Comparison of ENCODE assay signal across 9 cellular contexts in the genomic region with DNA sequence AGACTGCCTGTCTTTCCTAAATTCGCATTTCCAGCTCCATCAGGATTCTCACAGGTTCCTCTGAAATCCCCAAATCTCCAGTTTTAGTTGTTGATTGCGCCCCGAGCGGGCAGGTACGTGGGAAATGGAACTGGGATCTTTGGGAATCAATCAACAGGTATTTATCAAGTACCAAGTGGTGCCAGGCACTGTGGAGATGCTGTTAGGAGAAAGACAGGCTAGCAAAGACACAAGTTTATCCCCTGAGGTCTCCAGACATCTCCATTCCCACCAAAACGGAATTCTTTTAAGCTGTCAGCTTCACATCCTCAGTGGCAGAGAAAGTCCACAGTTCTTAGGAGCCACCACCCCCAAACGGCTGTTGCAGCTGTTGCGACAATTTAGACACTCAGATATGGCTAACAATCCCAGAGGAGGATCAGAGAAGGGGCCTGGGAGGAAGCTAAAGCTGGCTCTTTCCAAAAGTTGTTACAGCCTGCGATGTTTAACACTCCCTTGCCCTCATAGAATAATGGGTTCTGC. TPM values are rescaled to one million over a fixed set of nuclear protein-coding genes. Genes with fewer than 3 reads are reported as not detected.
DNase-seq lines count a peak whose midpoint lies in the region; ATAC-seq, FAIRE-seq and TF ChIP-seq lines count a peak whose summit lies in the region.
"Had no signal": no experiment of that assay in that cellular context is flagged by ENCODE, and none has a peak within 500 bp of the region (broad histone marks: within the 10 kb centered on the region; RNA-seq: fewer than 3 reads in every experiment).

No MANE protein-coding gene starts in this region.

- peak overlapping the region; percentile 100 for H3K4me3 Mint-ChIP-seq in stimulated activated naive CD8-positive, alpha-beta T cell treated with anti-CD3 and anti-CD28 coated beads, Interleukin-15, Interleukin-2, amounts not matched to agents 100 ng/mL and 50 ng/mL, for 24 hours
- H3K4me3 Mint-ChIP-seq in nephron: peak overlapping the region; percentile 89 to 91 (median 90)

- no peak overlapping the region for H3K23ac ChIP-seq in H1 (ENCODE audit: insufficient read length)

- H3K9me3 Mint-ChIP-seq in stimulated activated naive CD8-positive, alpha-beta T cell treated with anti-CD3 and anti-CD28 coated beads, Interleukin-15, Interleukin-2, amounts not matched to agents 100 ng/mL and 50 ng/mL, for 24 hours: no peaks in the 10 kb centered on the region
- H3K9me3 Mint-ChIP-seq in nephron: no peaks in the 10 kb centered on the region

- H2AK5ac ChIP-seq in H1 (ENCODE audit: low read depth, low read length): no peak overlapping the region

- TF ChIP-seq CTCF in H1 (IDR thresholded peaks at IDR 0.05; ENCODE audit: control extremely low read depth in 1 of 3, insufficient read depth in 1 of 3, low read depth in 1 of 3, low read length in 3 of 3) (no peak), nephron (IDR thresholded peaks at IDR 0.05; ENCODE audit: unreplicated experiment in 3 of 3) (no peak)

- H2BK120ac ChIP-seq in H1 (replicated peaks; ENCODE audit: low read depth, low read length): peak overlapping the region; percentile 17

- peaks cover 9% of the 10 kb centered on the region for H3K23me2 ChIP-seq in H1 (ENCODE audit: low read depth, low read length)

- H3K14ac ChIP-seq in H1 (ENCODE audit: insufficient read length): no peak overlapping the region

- H3K36me3 ChIP-seq in H1 (ENCODE audit: control insufficient read depth in 2 of 4, insufficient read depth in 4 of 4, low read length in 3 of 4): peaks cover under 1 to 12% (median under 1%) of the 10 kb centered on the region in 4 experiments; a peak in 4 of 8 replicates

- FAIRE-seq in H1 (lab: Jason Lieb, UNC): no peak
- FAIRE-seq: TTC549 had no signal

- no peak overlapping the region for H2BK20ac ChIP-seq in H1 (ENCODE audit: low read length)

- DNase-seq in stimulated activated naive CD8-positive, alpha-beta T cell treated with anti-CD3 and anti-CD28 coated beads, Interleukin-15, Interleukin-2, amounts not matched to agents 100 U/mL and 50 U/mL, for 24 hours: no peak
- no peak for DNase-seq in H1 (ENCODE audit: low read depth in 1 of 2, low spot score in 2 of 2)
- DNase-seq in NCI-H1105 treated with DMSO at 0.1 percent for 48 hours (lab: John Stamatoyannopoulos, UW): no peak
- no peak for DNase-seq in effector CD4-positive, alpha-beta T cell
- no peak for DNase-seq in NK-92 treated with Interleukin-12 subunit alpha and Interleukin-12 subunit beta, amount 100 ng/mL, for 24 hours (lab: John Stamatoyannopoulos, UW)

- TF ChIP-seq POLR2A in H1 (IDR thresholded peaks at IDR 0.05; ENCODE audit: control extremely low read depth in 1 of 2, low read depth in 2 of 2, low read length in 2 of 2): no peak

- peaks cover 41% of the 10 kb centered on the region for H3K4me1 Mint-ChIP-seq in stimulated activated naive CD8-positive, alpha-beta T cell treated with anti-CD3 and anti-CD28 coated beads, Interleukin-15, Interleukin-2, amounts not matched to agents 100 ng/mL and 50 ng/mL, for 24 hours (ENCODE audit: low read depth)
- H3K4me1 Mint-ChIP-seq in nephron: peaks cover 45% of the 10 kb centered on the region

- peaks cover 2 to 16% (median 7%) of the 10 kb centered on the region in 4 experiments; a peak in 6 of 7 replicates for H3K4me1 ChIP-seq in H1 (replicated peaks in 1 of 4; ENCODE audit: control insufficient read depth in 3 of 4, insufficient read depth in 4 of 4, low read length in 3 of 4)

- peaks cover 25% of the 10 kb centered on the region for H3K36me3 Mint-ChIP-seq in stimulated activated naive CD8-positive, alpha-beta T cell treated with anti-CD3 and anti-CD28 coated beads, Interleukin-15, Interleukin-2, amounts not matched to agents 100 ng/mL and 50 ng/mL, for 24 hours (ENCODE audit: low read depth)
- peaks cover 15% of the 10 kb centered on the region for H3K36me3 Mint-ChIP-seq in nephron (ENCODE audit: low read depth)

- no peak overlapping the region for H3K27ac Mint-ChIP-seq in stimulated activated naive CD8-positive, alpha-beta T cell treated with anti-CD3 and anti-CD28 coated beads, Interleukin-15, Interleukin-2, amounts not matched to agents 100 ng/mL and 50 ng/mL, for 24 hours
- peak overlapping the region; percentile 98 to 99 (median 99) for H3K27ac Mint-ChIP-seq in nephron

- peak overlapping the region; percentile 93 for H2AFZ ChIP-seq in H1 (ENCODE audit: low read length)

- peak overlapping the region; percentile 77; the same call in 1 of the 2 replicates for H3K27ac ChIP-seq in H1 (ENCODE audit: low read depth, low read length)

- no peaks in the 10 kb centered on the region for H3K27me3 ChIP-seq in H1 (replicated peaks in 1 of 4; ENCODE audit: control insufficient read depth in 3 of 4, extremely low read depth in 1 of 4, insufficient read depth in 3 of 4, low read length in 3 of 4)

- no peaks in the 10 kb centered on the region for H3K9me3 ChIP-seq in H1 (ENCODE audit: insufficient read depth in 2 of 2, low read depth in 1 of 2, low read length in 1 of 2)

- peak overlapping the region; percentile 75 to 91 for H3K4me2 ChIP-seq in H1 (ENCODE audit: insufficient read depth in 1 of 2, low read depth in 2 of 2, low read length in 2 of 2)

- peaks cover 24% of the 10 kb centered on the region for H3K27me3 Mint-ChIP-seq in stimulated activated naive CD8-positive, alpha-beta T cell treated with anti-CD3 and anti-CD28 coated beads, Interleukin-15, Interleukin-2, amounts not matched to agents 100 ng/mL and 50 ng/mL, for 24 hours
- H3K27me3 Mint-ChIP-seq in nephron (ENCODE audit: low read depth): no peaks in the 10 kb centered on the region

- H3K79me1 ChIP-seq in H1 (ENCODE audit: low read depth, low read length): peaks cover 4% of the 10 kb centered on the region

- no peak overlapping the region for H2BK15ac ChIP-seq in H1 (ENCODE audit: low read length)

- H3K4ac ChIP-seq in H1 (replicated peaks; ENCODE audit: insufficient read length, low read depth, low read length): no peak overlapping the region

- H4K5ac ChIP-seq in H1 (ENCODE audit: insufficient read length, low read depth, low read length): no peak overlapping the region

- peak overlapping the region; percentile 34 to 74 (median 57) for H3K9ac ChIP-seq in H1 (replicated peaks in 1 of 4; ENCODE audit: extremely low read depth in 1 of 4, low read depth in 3 of 4, low read length in 3 of 4)

- peak overlapping the region; percentile 54; the same call in 1 of the 2 replicates for H2BK5ac ChIP-seq in H1 (ENCODE audit: low read depth, low read length)

- peak overlapping the region; percentile 11; the same call in 1 of the 2 replicates for H2BK12ac ChIP-seq in H1 (ENCODE audit: low read depth, low read length)

- WGBS in H1 (ENCODE audit: extremely low coverage in 1 of 2, insufficient coverage in 1 of 2, insufficient read length in 1 of 2, insufficient replicate concordance in 2 of 2, low coverage in 1 of 2, low lambda C conversion rate in 2 of 2, missing lambda C conversion rate in 1 of 2), 2 experiments: 37% methylated on average over 9 of the region's 9 CpGs; no CpG with 5 or more reads in 1 of the 2 experiments

- POLR2A ChIA-PET in H1 (lab: Charles Lee; ENCODE audit: partially characterized antibody): interaction anchor here (0.6 to 13.5 kb wide), 16 partner anchors 12 to 261 kb away, joined by 3 to 246 read pairs (median 4); a partner anchor contains a TSS

- CTCF ChIA-PET in H1 (lab: Charles Lee; ENCODE audit: partially characterized antibody): interaction anchor here (0.8 to 3.1 kb wide), 10 partner anchors 10 to 135 kb away, joined by 3 to 21 read pairs (median 4); no protein-coding TSS in a partner anchor

- ATAC-seq in stimulated activated naive CD8-positive, alpha-beta T cell treated with anti-CD3 and anti-CD28 coated beads, Interleukin-15, Interleukin-2, amounts not matched to agents 100 U/mL and 50 U/mL, for 24 hours: no peak
- no peak for ATAC-seq in SK-N-SH treated with all-trans-retinoic acid at 6 μM for 48 hours

- peaks cover 0 to 20% of the 10 kb centered on the region in 2 experiments; a peak in 2 of 4 replicates for H3K79me2 ChIP-seq in H1 (ENCODE audit: control insufficient read depth in 1 of 2, insufficient read depth in 2 of 2, low read length in 2 of 2)

- no peak overlapping the region for H3K56ac ChIP-seq in H1 (replicated peaks; ENCODE audit: insufficient read length, low read depth, low read length)

- no peak for TF ChIP-seq RAD21 in H1 (IDR thresholded peaks at IDR 0.05 in 1 of 2, conservative IDR thresholded peaks at IDR 0.05 in 1 of 2; ENCODE audit: low read depth in 2 of 2, low read length in 2 of 2)

- H3K18ac ChIP-seq in H1 (ENCODE audit: extremely low read depth, low read length): peak overlapping the region; percentile 19

- no peak for TF ChIP-seq EP300 in H1 (IDR thresholded peaks at IDR 0.05; ENCODE audit: borderline replicate concordance in 1 of 2, low read depth in 2 of 2, low read length in 2 of 2)

- peak overlapping the region; percentile 1 for H4K91ac ChIP-seq in H1 (replicated peaks; ENCODE audit: insufficient read length, low read length)

- peak overlapping the region; percentile 66; the same call in 1 of the 2 replicates for H4K8ac ChIP-seq in H1 (ENCODE audit: extremely low read depth, insufficient read depth, low read length)

- no peaks in the 10 kb centered on the region for H4K20me1 ChIP-seq in H1 (replicated peaks in 1 of 2; ENCODE audit: control insufficient read depth in 1 of 2, insufficient read depth in 2 of 2, low read length in 2 of 2)

- H3K4me3 ChIP-seq in H1 (ENCODE audit: extremely low read depth in 1 of 4, insufficient read depth in 2 of 4, low read depth in 3 of 4, low read length in 4 of 4): peak overlapping the region; percentile 43 to 86 (median 62)

RNA-seq across cellular contexts. Expression of a gene that starts 1.8 kb away (rescaled TPM):
- total RNA-seq in H1 (2021; fragmentation: NEBNext Ultra II Directional; extraction: Animal tissue kit (Norgen Biotek cat#: 25700)): 401 and 408 TPM in 2 replicates
- polyA plus RNA-seq in H1 (2011; rRNA removed): 823 and 952 TPM in 2 replicates
- polyA plus RNA-seq in H1 (2011; cell fraction: cytosol; rRNA removed): 584 TPM
- 709 TPM for polyA plus RNA-seq in H1 (2011; cell fraction: nucleus; rRNA removed)
- 445 to 731 TPM (median 682 TPM) in 4 replicates for polyA plus RNA-seq in H1 (2012, experiment 1 of 2)
- 757 TPM for polyA plus RNA-seq in H1 (2012, experiment 2 of 2)
- polyA plus RNA-seq in H1 (2013, experiment 1 of 2): 530 TPM
- 521 TPM for polyA plus RNA-seq in H1 (2013, experiment 2 of 2)
- polyA minus RNA-seq in H1 (2011; rRNA and poly(A)+ RNA removed): 687 and 870 TPM in 2 replicates
- polyA minus RNA-seq in H1 (2011; cell fraction: cytosol; rRNA and poly(A)+ RNA removed): 270 TPM
- 276 TPM for polyA minus RNA-seq in H1 (2011; cell fraction: nucleus; rRNA and poly(A)+ RNA removed)

RNA-seq across cellular contexts. Expression of a gene that starts 49.6 kb away (rescaled TPM):
- total RNA-seq in H1 (2021; fragmentation: NEBNext Ultra II Directional; extraction: Animal tissue kit (Norgen Biotek cat#: 25700)): 18.7 and 20.3 TPM in 2 replicates
- polyA plus RNA-seq in H1 (2011; rRNA removed): 35.3 and 39.3 TPM in 2 replicates
- 32.3 TPM for polyA plus RNA-seq in H1 (2011; cell fraction: cytosol; rRNA removed)
- polyA plus RNA-seq in H1 (2011; cell fraction: nucleus; rRNA removed): 65.4 TPM
- polyA plus RNA-seq in H1 (2012, experiment 1 of 2): 18.8 to 23.4 TPM (median 21.7 TPM) in 4 replicates
- polyA plus RNA-seq in H1 (2012, experiment 2 of 2): 17.8 TPM
- 12.3 TPM for polyA plus RNA-seq in H1 (2013, experiment 1 of 2)
- polyA plus RNA-seq in H1 (2013, experiment 2 of 2): 10.1 TPM
- polyA minus RNA-seq in H1 (2011; rRNA and poly(A)+ RNA removed): 33.5 and 37.1 TPM in 2 replicates
- 9.6 TPM for polyA minus RNA-seq in H1 (2011; cell fraction: cytosol; rRNA and poly(A)+ RNA removed)
- polyA minus RNA-seq in H1 (2011; cell fraction: nucleus; rRNA and poly(A)+ RNA removed): 28.7 TPM

RNA-seq across cellular contexts. Expression of a gene that starts 51.5 kb away (rescaled TPM):
- 16.6 and 18.4 TPM in 2 replicates for total RNA-seq in H1 (2021; fragmentation: NEBNext Ultra II Directional; extraction: Animal tissue kit (Norgen Biotek cat#: 25700))
- polyA plus RNA-seq in H1 (2011; rRNA removed): 8.3 and 10.1 TPM in 2 replicates
- polyA plus RNA-seq in H1 (2011; cell fraction: cytosol; rRNA removed): 7.2 TPM
- 12.8 TPM for polyA plus RNA-seq in H1 (2011; cell fraction: nucleus; rRNA removed)
- 6.9 to 11.0 TPM (median 8.5 TPM) in 4 replicates for polyA plus RNA-seq in H1 (2012, experiment 1 of 2)
- polyA plus RNA-seq in H1 (2012, experiment 2 of 2): 4.1 TPM
- polyA plus RNA-seq in H1 (2013, experiment 1 of 2): 7.4 TPM
- 7.8 TPM for polyA plus RNA-seq in H1 (2013, experiment 2 of 2)
- polyA minus RNA-seq in H1 (2011; rRNA and poly(A)+ RNA removed): 17.9 and 21.9 TPM in 2 replicates
- 11.2 TPM for polyA minus RNA-seq in H1 (2011; cell fraction: cytosol; rRNA and poly(A)+ RNA removed)
- polyA minus RNA-seq in H1 (2011; cell fraction: nucleus; rRNA and poly(A)+ RNA removed): 14.2 TPM
